21 cellular contexts compared by ENCODE assay signal in the genomic region with DNA sequence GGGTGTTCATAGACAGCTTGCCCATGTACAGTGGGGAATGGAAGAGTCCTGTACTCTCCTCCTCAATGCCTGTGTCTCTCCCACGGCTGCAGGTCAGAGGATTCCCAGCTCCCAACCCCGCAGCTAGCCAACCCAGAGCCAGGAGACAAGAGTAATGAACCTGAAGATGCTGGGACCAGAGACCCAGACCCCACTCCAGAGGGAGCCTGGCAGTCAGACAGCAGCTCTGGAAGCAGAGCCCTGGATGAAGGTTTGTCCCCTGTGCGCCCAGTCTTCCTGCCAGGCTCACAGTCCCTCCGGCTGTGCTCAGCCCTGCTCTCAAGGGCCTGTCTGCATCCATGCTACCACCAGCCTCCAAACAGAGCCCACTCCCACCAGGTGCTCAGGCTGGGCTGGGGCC. TPM values are rescaled to one million over a fixed set of nuclear protein-coding genes. Genes with fewer than 3 reads are reported as not detected.
DNase-seq lines count a peak whose midpoint lies in the region; TF ChIP-seq lines count a peak whose summit lies in the region.
"Had no signal": no experiment of that assay in that cellular context is flagged by ENCODE, and none has a peak within 500 bp of the region (broad histone marks: within the 10 kb centered on the region; RNA-seq: fewer than 3 reads in every experiment).

No MANE protein-coding gene starts in this region.

- no peak overlapping the region for H2AFZ ChIP-seq in osteoblast (ENCODE audit: low read length)

- no peaks in the 10 kb centered on the region for H3K36me3 ChIP-seq in endodermal cell (ENCODE audit: control insufficient read depth, insufficient read depth, low read length)
- no peaks in the 10 kb centered on the region for H3K36me3 ChIP-seq in osteoblast (ENCODE audit: insufficient read depth, low read length)
- H3K36me3 ChIP-seq: HAP-1 had no signal

- WGBS in endodermal cell (ENCODE audit: insufficient coverage in 1 of 2, insufficient read length in 1 of 2), 2 experiments, result 87 to 88% methylated on average over 3 to 4 of the region's 4 CpGs

- no peaks in the 10 kb centered on the region for H3K36me3 Mint-ChIP-seq in endodermal cell (ENCODE audit: low read depth)
- H3K36me3 Mint-ChIP-seq: CD4-positive, alpha-beta memory T cell had no signal

- no peak overlapping the region for H3K4me2 ChIP-seq in osteoblast (ENCODE audit: insufficient read depth, low read length)
- H3K4me2 ChIP-seq: A549 had no signal

- H3K4me3 ChIP-seq in endodermal cell (ENCODE audit: low read length) (no peak overlapping the region), osteoblast (ENCODE audit: insufficient read depth, low read length) (no peak overlapping the region)
- H3K4me3 ChIP-seq: A549, GM12878, HAP-1, K562 had no signal

- H3K4me1 ChIP-seq in endodermal cell (ENCODE audit: control insufficient read depth, insufficient read depth, low read length), result no peaks in the 10 kb centered on the region
- no peaks in the 10 kb centered on the region for H3K4me1 ChIP-seq in osteoblast (ENCODE audit: insufficient read depth, low read length)
- H3K4me1 ChIP-seq: A549 had no signal

- peak; percentile 21 for DNase-seq in activated effector memory CD4-positive, alpha-beta T cell treated with anti-CD3 and anti-CD28 coated beads, Interleukin-2, amount 50 U/mL, for 16 hours
- no peak for DNase-seq in activated effector memory CD4-positive, alpha-beta T cell treated with Interleukin-2 at 50 U/mL for 16 hours
- DNase-seq in endodermal cell, result peak; percentile 35
- DNase-seq in osteoblast (ENCODE audit: insufficient read length, low spot score, missing footprints), result peak; percentile 47
- DNase-seq in activated T-cell treated with anti-CD3 and anti-CD28 coated beads for 4 hours, result no peak
- DNase-seq in UCSD-AML1 (lab: John Stamatoyannopoulos, UW; ENCODE audit: unreplicated experiment), result no peak
- no peak for DNase-seq in iPS-NIHi7 (ENCODE audit: extremely low spot score)
- DNase-seq: AML-193; CD4-positive, alpha-beta memory T cell; DMS79 treated with DMSO at 0.1 percent for 48 hours; GF-D8 had no signal

- H3K4me3 Mint-ChIP-seq in endodermal cell, result no peak overlapping the region
- H3K4me3 Mint-ChIP-seq: CD4-positive, alpha-beta memory T cell had no signal

- H3K4me1 Mint-ChIP-seq in endodermal cell, result no peaks in the 10 kb centered on the region

- no peaks in the 10 kb centered on the region for H3K79me2 ChIP-seq in osteoblast (ENCODE audit: insufficient read depth, low read length)

- H4K20me1 ChIP-seq in osteoblast (ENCODE audit: insufficient read depth, low read length), result no peaks in the 10 kb centered on the region

- H3K27me3 ChIP-seq in endodermal cell (ENCODE audit: control insufficient read depth, insufficient read depth, low read length, poor library complexity, severe bottlenecking) (peaks cover 11% of the 10 kb centered on the region), osteoblast (ENCODE audit: insufficient read depth, low read length) (peaks cover 20% of the 10 kb centered on the region)

- no peak overlapping the region for H3K27ac Mint-ChIP-seq in endodermal cell

- no peak overlapping the region for H3K27ac ChIP-seq in endodermal cell (ENCODE audit: low read depth, low read length)
- H3K27ac ChIP-seq in osteoblast (ENCODE audit: low read depth, low read length), result no peak overlapping the region
- H3K27ac ChIP-seq: 22Rv1, A549, C4-2B, HL-60 had no signal

- no peak overlapping the region for H3K9ac ChIP-seq in endodermal cell (ENCODE audit: extremely low read depth, low read length, poor library complexity, severe bottlenecking)

- peaks cover 4% of the 10 kb centered on the region for H3K9me3 ChIP-seq in endodermal cell (ENCODE audit: control insufficient read depth, low read length)
- no peaks in the 10 kb centered on the region for H3K9me3 ChIP-seq in osteoblast (ENCODE audit: low read depth, low read length)
- H3K9me3 ChIP-seq: HAP-1 had no signal

- TF ChIP-seq CTCF in endodermal cell (conservative IDR thresholded peaks at IDR 0.05), result no peak
- TF ChIP-seq CTCF in osteoblast (IDR thresholded peaks at IDR 0.05; ENCODE audit: extremely low read depth, low read depth, low read length), result no peak

- H3K27me3 Mint-ChIP-seq in endodermal cell (ENCODE audit: insufficient read depth), result peaks cover 34% of the 10 kb centered on the region
- H3K27me3 Mint-ChIP-seq: CD4-positive, alpha-beta memory T cell had no signal

- peaks cover 14% of the 10 kb centered on the region for H3K9me3 Mint-ChIP-seq in endodermal cell

RNA-seq across cellular contexts. Expression of gene EFCC1, which starts 29.5 kb away (rescaled TPM):
- under 1 TPM; 0.31 to 0.93 TPM for total RNA-seq in endodermal cell
- 26.5 TPM for polyA plus RNA-seq in endodermal cell (2013, experiment 1 of 2)
- 23.8 TPM for polyA plus RNA-seq in endodermal cell (2013, experiment 2 of 2)
- total RNA-seq in osteoblast, result not detected in 2 replicates
- total RNA-seq: CD4-positive, alpha-beta memory T cell; GM12878; HT1080; K562 had no signal
- polyA plus RNA-seq: BJ; CD4-positive, alpha-beta memory T cell; GM12878; K562 had no signal

RNA-seq across cellular contexts. Expression of gene GP9, which starts 30.0 kb away (rescaled TPM):
- total RNA-seq in endodermal cell, result not detected
- not detected for polyA plus RNA-seq in endodermal cell (2013, experiment 1 of 2)
- not detected for polyA plus RNA-seq in endodermal cell (2013, experiment 2 of 2)
- total RNA-seq in osteoblast, result not detected in 2 replicates
- total RNA-seq: CD4-positive, alpha-beta memory T cell; GM12878; H4; HT1080; K562 had no signal
- polyA plus RNA-seq: A549; BJ; CD4-positive, alpha-beta memory T cell; K562 had no signal

RNA-seq across cellular contexts. Expression of gene CFAP92, which starts 36.7 kb away (rescaled TPM):
- total RNA-seq in endodermal cell (1 to 10 TPM; 1.3 to 3.0 TPM), osteoblast (not detected in 2 replicates)
- polyA plus RNA-seq in endodermal cell (2013, experiment 1 of 2), result 11.9 TPM
- 13.2 TPM for polyA plus RNA-seq in endodermal cell (2013, experiment 2 of 2)
- total RNA-seq: GM12878, HT1080 had no signal
- polyA plus RNA-seq: A549, BJ had no signal

Comparison
In these comparisons a context has a peak if more than half of its experiments do, and no peak if none do; other contexts are left out.
1. DNase-seq: peak in activated effector memory CD4-positive, alpha-beta T cell treated with anti-CD3 and anti-CD28 coated beads, Interleukin-2, amount 50 U/mL, for 16 hours (single experiment), endodermal cell (single experiment) and osteoblast (single experiment); none in activated effector memory CD4-positive, alpha-beta T cell treated with Interleukin-2 at 50 U/mL for 16 hours (single experiment), activated T-cell treated with anti-CD3 and anti-CD28 coated beads for 4 hours (single experiment), UCSD-AML1 (single experiment) and iPS-NIHi7 (single experiment).